ENCODE assay signal across 8 cellular contexts in genomic region chr2:43426305-43427031, GRCh38.
A peak's percentile ranks its signal among the peaks of the same experiment; 100 is the strongest.
DNase-seq lines count a peak whose midpoint lies in the region; TF ChIP-seq lines count a peak whose summit lies in the region.

No MANE protein-coding gene starts in this region.

- H3K79me2 ChIP-seq in MM.1S (ENCODE audit: low read length), result peaks cover 4% of the 10 kb centered on the region; the same call in 1 of the 2 replicates

- H3K4me3 ChIP-seq in MM.1S (ENCODE audit: low read length), result no peak overlapping the region

- H3K36me3 Mint-ChIP-seq in HFFc6 (ENCODE audit: low read depth), result peaks cover 15% of the 10 kb centered on the region

- no peaks in the 10 kb centered on the region for H3K27me3 ChIP-seq in MM.1S (replicated peaks; ENCODE audit: insufficient read depth, low read length)

- H3K4me1 Mint-ChIP-seq in HFFc6 (ENCODE audit: low read depth), result peaks cover 33% of the 10 kb centered on the region

- no peaks in the 10 kb centered on the region for H4K20me1 ChIP-seq in MM.1S (ENCODE audit: insufficient read depth, low read length)

- peak overlapping the region; percentile 56 for H3K9ac ChIP-seq in MM.1S (ENCODE audit: low read length)

- no peaks in the 10 kb centered on the region for H3K9me2 ChIP-seq in MM.1S (replicated peaks; ENCODE audit: insufficient read depth, low read length)

- no peak for TF ChIP-seq CTCF in HFFc6 (IDR thresholded peaks at IDR 0.05)
- no peak for TF ChIP-seq CTCF in MM.1S (IDR thresholded peaks at IDR 0.05; ENCODE audit: low read length)

- H3K4me2 ChIP-seq in MM.1S (ENCODE audit: low read depth, low read length), result peak overlapping the region; percentile 42

- H3K4me1 ChIP-seq in MM.1S (ENCODE audit: low read length), result peaks cover 55% of the 10 kb centered on the region

- H3K9me3 ChIP-seq in MM.1S (replicated peaks; ENCODE audit: insufficient read depth, low read length), result no peaks in the 10 kb centered on the region

- peaks cover 47% of the 10 kb centered on the region for H3F3A ChIP-seq in MM.1S (ENCODE audit: insufficient read depth, low read length)

- H2AFZ ChIP-seq in MM.1S (ENCODE audit: low read length), result peak overlapping the region; percentile 47

- peak overlapping the region; percentile 77 for H3K27ac Mint-ChIP-seq in HFFc6

- peak overlapping the region; percentile 20; the same call in 1 of the 2 replicates for H3K4me3 Mint-ChIP-seq in HFFc6

- peak overlapping the region; percentile 96 for H3K27ac ChIP-seq in MM.1S (ENCODE audit: low read length)

- H3K9me3 Mint-ChIP-seq in HFFc6, result no peaks in the 10 kb centered on the region

- no peaks in the 10 kb centered on the region for H3K36me3 ChIP-seq in MM.1S (replicated peaks; ENCODE audit: insufficient read depth, low read length)

- DNase-seq in GM04503 (ENCODE audit: low read depth) (peak; percentile 98), HFFc6 (peak; percentile 98), MM.1S (peak; percentile 97), dermis microvascular lymphatic vessel endothelial cell (ENCODE audit: low read depth in 2 of 2) (peak; percentile 84 to 97), midbrain (lab: John Stamatoyannopoulos, UW) (peak; percentile 48), NCI-H1105 (lab: John Stamatoyannopoulos, UW) (no peak)
- peak; percentile 75 for DNase-seq in activated CD4-positive, alpha-beta T cell treated with anti-CD3 and anti-CD28 coated beads for 48 hours
- peak; percentile 68 for DNase-seq in stimulated activated CD8-positive, alpha-beta memory T cell treated with anti-CD3 and anti-CD28 coated beads, Interleukin-4, amount 100 ng/mL, for 48 hours

- H3K27me3 Mint-ChIP-seq in HFFc6 (ENCODE audit: insufficient read depth), result no peaks in the 10 kb centered on the region
